Comparison of ENCODE assay signal across 9 cellular contexts in genomic region chr22:31046591-31047226, GRCh38. TPM values are rescaled to one million over a fixed set of nuclear protein-coding genes. Genes with fewer than 3 reads are reported as not detected.
DNase-seq lines count a peak whose midpoint lies in the region; ATAC-seq and TF ChIP-seq lines count a peak whose summit lies in the region.
"Had no signal": no experiment of that assay in that cellular context is flagged by ENCODE, and none has a peak within 500 bp of the region (broad histone marks: within the 10 kb centered on the region; RNA-seq: fewer than 3 reads in every experiment).

No MANE protein-coding gene starts in this region.

- POLR2A ChIA-PET in HEK293 (lab: Yijun Ruan, JAX): interaction anchor here (1.0 to 2.2 kb wide), 4 partner anchors 8 to 79 kb away, joined by 3 to 7 read pairs (median 5); partner anchors contain the start of genes MORC2 and SMTN

- CTCF ChIA-PET in HEK293 (lab: Yijun Ruan, JAX): interaction anchor here (0.5 to 1.5 kb wide), 6 partner anchors 8 to 280 kb away, joined by 3 to 4 read pairs (median 3); partner anchors contain the start of gene RNF185

- peak; percentile 79 for DNase-seq in brain pericyte (ENCODE audit: low read depth, low spot score)
- peak; percentile 44 for DNase-seq in iris pigment epithelial cell (ENCODE audit: low read depth)
- DNase-seq in putamen (ENCODE audit: low spot score): peak; percentile 49
- no peak for DNase-seq in D341Med (ENCODE audit: low spot score)
- no peak for DNase-seq in SIG-M5 treated with dmso at 0.1 percent for 504 hours (lab: John Stamatoyannopoulos, UW; ENCODE audit: unreplicated experiment)
- no peak for DNase-seq in foreskin keratinocyte
- DNase-seq: Calu3 had no signal

- TF ChIP-seq CTCF in HEK293 (tag by site-specific recombination; IDR thresholded peaks at IDR 0.05) (no peak), foreskin keratinocyte (conservative IDR thresholded peaks at IDR 0.05) (no peak)

- H3K9me3 ChIP-seq in HEK293 (ENCODE audit: control insufficient read depth, insufficient read depth, low read depth, low read length): no peaks in the 10 kb centered on the region

- H3K36me3 ChIP-seq in HEK293 (ENCODE audit: control insufficient read depth in 2 of 2, insufficient read depth in 1 of 2, low read length in 2 of 2): no peaks in the 10 kb centered on the region

- no peaks in the 10 kb centered on the region for H3K27me3 ChIP-seq in foreskin keratinocyte

- 0 out of 2 replicates have a peak overlapping the region, but pooled peaks have one; percentile 29 for H3K27ac ChIP-seq in HEK293 (ENCODE audit: extremely low read depth, low read depth, low read length)
- H3K27ac ChIP-seq in foreskin keratinocyte: no peak overlapping the region

- H3K4me1 ChIP-seq in HEK293 (ENCODE audit: control insufficient read depth, insufficient read depth, low read length) (peaks cover 8% of the 10 kb centered on the region), foreskin keratinocyte (no peaks in the 10 kb centered on the region)

- H3K4me3 ChIP-seq in HEK293 (ENCODE audit: low read depth, low read length): no peak overlapping the region

- no peak for ATAC-seq in HG02571 (IDR thresholded peaks at IDR 0.05; ENCODE audit: unreplicated experiment)
- ATAC-seq in foreskin keratinocyte: no peak

TF ChIP-seq in HEK293, 187 proteins besides CTCF, POLR2A, EP300 and RAD21:
- no peak for TF ChIP-seq ZNF555 (tag by site-specific recombination; conservative IDR thresholded peaks at IDR 0.05)
- TF ChIP-seq ZNF133 (tag by site-specific recombination; IDR thresholded peaks at IDR 0.05): peak; percentile 100
- TF ChIP-seq, protein P1, sequence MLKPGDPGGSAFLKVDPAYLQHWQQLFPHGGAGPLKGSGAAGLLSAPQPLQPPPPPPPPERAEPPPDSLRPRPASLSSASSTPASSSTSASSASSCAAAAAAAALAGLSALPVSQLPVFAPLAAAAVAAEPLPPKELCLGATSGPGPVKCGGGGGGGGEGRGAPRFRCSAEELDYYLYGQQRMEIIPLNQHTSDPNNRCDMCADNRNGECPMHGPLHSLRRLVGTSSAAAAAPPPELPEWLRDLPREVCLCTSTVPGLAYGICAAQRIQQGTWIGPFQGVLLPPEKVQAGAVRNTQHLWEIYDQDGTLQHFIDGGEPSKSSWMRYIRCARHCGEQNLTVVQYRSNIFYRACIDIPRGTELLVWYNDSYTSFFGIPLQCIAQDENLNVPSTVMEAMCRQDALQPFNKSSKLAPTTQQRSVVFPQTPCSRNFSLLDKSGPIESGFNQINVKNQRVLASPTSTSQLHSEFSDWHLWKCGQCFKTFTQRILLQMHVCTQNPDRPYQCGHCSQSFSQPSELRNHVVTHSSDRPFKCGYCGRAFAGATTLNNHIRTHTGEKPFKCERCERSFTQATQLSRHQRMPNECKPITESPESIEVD (tag by site-specific recombination; IDR thresholded peaks at IDR 0.05): peak; percentile 28; the same call in 1 of the 2 replicates

RNA-seq across cellular contexts. Expression of gene SMTN, which starts 34.4 kb away (rescaled TPM):
- total RNA-seq in foreskin keratinocyte: 214 and 236 TPM in 2 replicates
- polyA plus RNA-seq in foreskin keratinocyte: 186 and 201 TPM in 2 replicates

Comparison
In these comparisons a context has a peak if more than half of its experiments do, and no peak if none do; other contexts are left out.
1. DNase-seq: peak in brain pericyte (single experiment), iris pigment epithelial cell (single experiment) and putamen (single experiment); none in D341Med (single experiment), SIG-M5 treated with dmso at 0.1 percent for 504 hours (single experiment) and foreskin keratinocyte (0 of 2).